9 cellular contexts compared by ENCODE assay signal in the genomic region with DNA sequence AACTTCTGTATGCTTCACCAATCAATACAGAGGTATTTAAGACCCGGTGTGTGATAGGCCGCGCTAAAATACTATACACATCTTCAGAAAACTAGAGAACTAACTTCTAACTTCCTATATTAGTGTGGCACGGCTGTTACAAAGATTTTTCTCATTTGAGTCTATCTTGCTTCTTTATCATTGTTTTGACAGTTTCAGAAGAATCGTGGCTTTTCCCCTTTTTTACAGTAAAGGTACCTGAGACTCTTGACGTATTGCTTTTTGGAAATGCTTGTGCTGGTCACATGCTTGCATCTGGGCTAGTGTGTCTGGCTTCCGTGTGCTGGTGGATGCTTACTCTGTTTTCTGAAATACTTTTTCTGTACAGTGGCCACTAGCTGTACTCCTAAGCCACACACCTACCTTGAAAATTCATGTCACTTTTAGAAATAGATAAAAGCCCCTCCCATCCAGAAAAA. TPM values are rescaled to one million over a fixed set of nuclear protein-coding genes. Genes with fewer than 3 reads are reported as not detected.
DNase-seq lines count a peak whose midpoint lies in the region; ATAC-seq, FAIRE-seq and TF ChIP-seq lines count a peak whose summit lies in the region.
"Had no signal": no experiment of that assay in that cellular context is flagged by ENCODE, and none has a peak within 500 bp of the region (broad histone marks: within the 10 kb centered on the region; RNA-seq: fewer than 3 reads in every experiment).

No MANE protein-coding gene starts in this region.

- ATAC-seq in CD4-positive, alpha-beta T cell (ENCODE audit: poor library complexity), result peak; percentile 73
- peak; percentile 82 for ATAC-seq in GM19372 (IDR thresholded peaks at IDR 0.05; ENCODE audit: low read depth, unreplicated experiment)
- ATAC-seq in HG03135 (IDR thresholded peaks at IDR 0.05; ENCODE audit: unreplicated experiment), result peak; percentile 67

- no peak overlapping the region for H3K27ac Mint-ChIP-seq in CD4-positive, alpha-beta T cell

- no peak for FAIRE-seq in RCC 7860 (lab: Jason Lieb, UNC)

- POLR2A ChIA-PET in CD4-positive, alpha-beta T cell (lab: Charles Lee), result interaction anchor here (0.9 to 32.3 kb wide), 8 partner anchors 8 to 169 kb away, joined by 3 to 2111 read pairs (median 64); a partner anchor contains a TSS

- peak; percentile 29 for TF ChIP-seq CTCF in CD4-positive, alpha-beta T cell (IDR thresholded peaks at IDR 0.05)
- no peak for TF ChIP-seq CTCF in osteoblast (IDR thresholded peaks at IDR 0.05; ENCODE audit: extremely low read depth, low read depth, low read length)

- CTCF ChIA-PET in CD4-positive, alpha-beta T cell (lab: Charles Lee), result interaction anchor here (0.6 to 7.1 kb wide), 13 partner anchors 8 to 111 kb away, joined by 3 to 45 read pairs (median 4); no protein-coding TSS in a partner anchor

- peak in 3 of 10 experiments; percentile 46 to 75 (median 68) for DNase-seq in CD4-positive, alpha-beta T cell
- peak; percentile 79 for DNase-seq in activated effector memory CD4-positive, alpha-beta T cell treated with anti-CD3 and anti-CD28 coated beads, Interleukin-2, amount 50 U/mL, for 16 hours
- no peak for DNase-seq in osteoblast (ENCODE audit: insufficient read length, low spot score, missing footprints)
- no peak for DNase-seq in dedifferentiated amniotic fluid mesenchymal stem cell (ENCODE audit: extremely low spot score)
- DNase-seq in RCC 7860 (ENCODE audit: low spot score), result no peak
- no peak for DNase-seq in HPDE6-E6E7 (ENCODE audit: extremely low spot score)

- peaks cover 98% of the 10 kb centered on the region for H3K4me1 Mint-ChIP-seq in CD4-positive, alpha-beta T cell (ENCODE audit: low read depth)

- H3K9me3 ChIP-seq in CD4-positive, alpha-beta T cell (ENCODE audit: control insufficient read depth, low read length), result no peaks in the 10 kb centered on the region
- no peaks in the 10 kb centered on the region for H3K9me3 ChIP-seq in osteoblast (ENCODE audit: low read depth, low read length)
- H3K9me3 ChIP-seq: vagina had no signal

- no peaks in the 10 kb centered on the region for H3K27me3 ChIP-seq in CD4-positive, alpha-beta T cell (ENCODE audit: control insufficient read depth, insufficient read depth, low read length)
- H3K27me3 ChIP-seq in osteoblast (ENCODE audit: insufficient read depth, low read length), result peaks cover 3% of the 10 kb centered on the region
- H3K27me3 ChIP-seq: vagina had no signal

- H2AFZ ChIP-seq in osteoblast (ENCODE audit: low read length), result no peak overlapping the region

- no peaks in the 10 kb centered on the region for H3K4me1 ChIP-seq in osteoblast (ENCODE audit: insufficient read depth, low read length)
- H3K4me1 ChIP-seq: vagina had no signal

- no peak overlapping the region for H3K4me3 ChIP-seq in osteoblast (ENCODE audit: insufficient read depth, low read length)
- H3K4me3 ChIP-seq: vagina had no signal

- H3K4me3 Mint-ChIP-seq in CD4-positive, alpha-beta T cell, result peak overlapping the region; percentile 100

- no peaks in the 10 kb centered on the region for H3K27me3 Mint-ChIP-seq in CD4-positive, alpha-beta T cell

- H3K9me3 Mint-ChIP-seq in CD4-positive, alpha-beta T cell, result no peaks in the 10 kb centered on the region

- no peaks in the 10 kb centered on the region for H4K20me1 ChIP-seq in osteoblast (ENCODE audit: insufficient read depth, low read length)

- no peak overlapping the region for H3K4me2 ChIP-seq in osteoblast (ENCODE audit: insufficient read depth, low read length)

- H3K36me3 ChIP-seq in osteoblast (ENCODE audit: insufficient read depth, low read length), result no peaks in the 10 kb centered on the region
- H3K36me3 ChIP-seq: vagina had no signal

- intact Hi-C loops in CD4-positive, alpha-beta T cell (cut with DNase I, micrococcal nuclease), result loop anchor here (1.0 to 2.0 kb wide), 4 partner anchors 16 to 52 kb away; no protein-coding TSS in a partner anchor

- H3K79me2 ChIP-seq in osteoblast (ENCODE audit: insufficient read depth, low read length), result no peaks in the 10 kb centered on the region

- peak overlapping the region; percentile 93 for H3K27ac ChIP-seq in CD4-positive, alpha-beta T cell (ENCODE audit: low read depth, low read length)
- H3K27ac ChIP-seq in osteoblast (ENCODE audit: low read depth, low read length), result no peak overlapping the region
- H3K27ac ChIP-seq: vagina had no signal

- H3K36me3 Mint-ChIP-seq in CD4-positive, alpha-beta T cell (ENCODE audit: low read depth), result peaks cover 85% of the 10 kb centered on the region

RNA-seq across cellular contexts. Expression of a gene that starts 12.7 kb away (rescaled TPM):
- total RNA-seq in CD4-positive, alpha-beta T cell, result 100 to 1,000 TPM; 297 to 300 TPM
- total RNA-seq in osteoblast, result under 0.01 TPM in 1 of 2 replicates, not detected in the other

Comparison
In these comparisons a context has a peak if more than half of its experiments do, and no peak if none do; other contexts are left out.
1. RNA of a gene that starts 12.7 kb away (total RNA-seq): 297 to 300 TPM in CD4-positive, alpha-beta T cell; under 0.01 TPM in osteoblast; every median in the first group is over 100 times any median in the second.
2. Peak in every context shown above with its lines, with median percentiles within 50 percentile points of each other: ATAC-seq.